Comparison of ENCODE assay signal across 13 cellular contexts in the genomic region with DNA sequence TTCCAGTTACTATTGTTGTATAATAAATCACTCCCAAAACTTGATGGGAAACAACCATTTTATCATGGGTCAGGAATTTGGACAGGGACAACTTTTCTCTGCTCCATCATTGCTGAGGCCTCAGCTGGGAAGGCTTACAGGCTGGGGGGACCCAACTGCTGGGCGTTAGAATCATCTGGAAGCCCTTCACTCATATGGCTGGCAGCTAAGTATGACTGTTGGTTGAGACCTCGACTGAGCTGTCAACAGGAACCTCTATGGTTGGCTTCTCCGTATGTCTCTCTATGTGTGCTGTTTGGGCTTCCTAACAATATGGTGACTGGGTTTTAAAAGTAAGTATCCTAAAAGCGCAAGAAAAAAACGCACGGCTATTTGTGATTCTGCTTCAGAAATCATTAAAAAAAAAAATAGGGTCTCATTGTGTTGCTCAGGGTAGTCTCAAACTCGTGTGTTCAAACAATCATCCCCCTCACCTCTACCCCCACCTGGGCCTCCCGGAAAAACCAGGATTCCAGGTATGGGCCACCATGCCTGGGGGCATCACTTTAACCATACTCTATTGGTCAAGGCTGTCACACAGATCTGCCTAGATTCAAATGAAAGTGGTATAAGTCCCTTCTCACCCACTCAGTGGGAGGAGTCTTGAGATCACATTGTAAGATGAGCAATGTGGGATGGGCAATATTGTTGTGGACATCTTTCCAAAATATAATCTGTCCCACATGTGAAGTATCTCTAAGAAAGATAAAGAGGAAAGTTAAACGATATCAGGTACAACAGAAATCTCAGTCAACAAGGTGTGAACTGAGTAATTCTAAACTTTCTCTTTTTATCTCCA. TPM values are rescaled to one million over a fixed set of nuclear protein-coding genes. Genes with fewer than 3 reads are reported as not detected.
DNase-seq lines count a peak whose midpoint lies in the region; ATAC-seq and TF ChIP-seq lines count a peak whose summit lies in the region.
"Had no signal": no experiment of that assay in that cellular context is flagged by ENCODE, and none has a peak within 500 bp of the region (broad histone marks: within the 10 kb centered on the region; RNA-seq: fewer than 3 reads in every experiment).

No MANE protein-coding gene starts in this region.

- intact Hi-C loops in right lobe of liver (cut with DNase I) (no loop called here), posterior cingulate gyrus (cut with DNase I) (no loop called here)

- no peak overlapping the region for H3K4me3 ChIP-seq in right lobe of liver
- H3K4me3 ChIP-seq: dorsolateral prefrontal cortex had no signal

- in situ Hi-C loops in KBM-7 (cut with MboI; ENCODE audit: low pct_unique_long_range_greater_than_20kb, low sequenced_read_pairs): no loop called here

- H3K9me3 Mint-ChIP-seq in activated naive CD4-positive, alpha-beta T cell treated with anti-CD3 and anti-CD28 coated beads, Interleukin-2, amount 10 ng/mL, durations not matched to agents 7 days and 5 days: peaks cover 8% of the 10 kb centered on the region
- H3K9me3 Mint-ChIP-seq in activated T-helper 17 cell treated with anti-CD3 and anti-CD28 coated beads, Interleukin-2, amount 50 U/mL, for 72 hours: peaks cover 5% of the 10 kb centered on the region
- H3K9me3 Mint-ChIP-seq: nephron progenitor cell had no signal

- peaks cover 96% of the 10 kb centered on the region for H3K4me1 Mint-ChIP-seq in activated naive CD4-positive, alpha-beta T cell treated with anti-CD3 and anti-CD28 coated beads, Interleukin-2, amount 10 ng/mL, durations not matched to agents 7 days and 5 days
- H3K4me1 Mint-ChIP-seq in activated T-helper 17 cell treated with anti-CD3 and anti-CD28 coated beads, Interleukin-2, amount 50 U/mL, for 72 hours: peaks cover 76% of the 10 kb centered on the region
- H3K4me1 Mint-ChIP-seq: nephron progenitor cell had no signal

- H3K27ac ChIP-seq in right lobe of liver: peak overlapping the region; percentile 47 to 83 (median 73)

- H3K27me3 Mint-ChIP-seq in activated naive CD4-positive, alpha-beta T cell treated with anti-CD3 and anti-CD28 coated beads, Interleukin-2, amount 10 ng/mL, durations not matched to agents 7 days and 5 days: no peaks in the 10 kb centered on the region
- no peaks in the 10 kb centered on the region for H3K27me3 Mint-ChIP-seq in activated T-helper 17 cell treated with anti-CD3 and anti-CD28 coated beads, Interleukin-2, amount 50 U/mL, for 72 hours

- H3K36me3 Mint-ChIP-seq in activated naive CD4-positive, alpha-beta T cell treated with anti-CD3 and anti-CD28 coated beads, Interleukin-2, amount 10 ng/mL, durations not matched to agents 7 days and 5 days: peaks cover 46% of the 10 kb centered on the region
- H3K36me3 Mint-ChIP-seq in activated T-helper 17 cell treated with anti-CD3 and anti-CD28 coated beads, Interleukin-2, amount 50 U/mL, for 72 hours (ENCODE audit: low read depth): peaks cover 97% of the 10 kb centered on the region

- WGBS in right lobe of liver (ENCODE audit: insufficient coverage, low coverage, low lambda C conversion rate, missing lambda C conversion rate): 73% methylated on average over 9 of the region's 9 CpGs

- no peak for ATAC-seq in activated T-helper 17 cell treated with anti-CD3 and anti-CD28 coated beads, Interleukin-2, amount 50 U/mL, for 72 hours (replicated peaks)
- no peak for ATAC-seq in right lobe of liver

- peak overlapping the region; percentile 77 for H3K27ac Mint-ChIP-seq in activated naive CD4-positive, alpha-beta T cell treated with anti-CD3 and anti-CD28 coated beads, Interleukin-2, amount 10 ng/mL, durations not matched to agents 7 days and 5 days
- H3K27ac Mint-ChIP-seq in activated T-helper 17 cell treated with anti-CD3 and anti-CD28 coated beads, Interleukin-2, amount 50 U/mL, for 72 hours: peak overlapping the region; percentile 96
- H3K27ac Mint-ChIP-seq: nephron progenitor cell had no signal

- no peaks in the 10 kb centered on the region for H3K27me3 ChIP-seq in right lobe of liver
- H3K27me3 ChIP-seq: dorsolateral prefrontal cortex had no signal

- no peaks in the 10 kb centered on the region for H3K9me3 ChIP-seq in right lobe of liver

- no peak for DNase-seq in activated naive CD4-positive, alpha-beta T cell treated with anti-CD3 and anti-CD28 coated beads, Interleukin-2, amount 10 ng/mL, durations not matched to agents 7 days and 5 days
- DNase-seq in activated naive CD4-positive, alpha-beta T cell treated with anti-CD3 and anti-CD28 coated beads, Interleukin-2, amount 50 U/mL, for 16 hours: no peak
- DNase-seq in right lobe of liver (no peak), HK-2 (ENCODE audit: unreplicated experiment) (no peak), KBM-7 (no peak), posterior cingulate gyrus (no peak), NCI-H1417 (lab: John Stamatoyannopoulos, UW) (no peak)
- DNase-seq: anterior cingulate cortex, dorsolateral prefrontal cortex, IMR-90, NCI-H2081, nephron progenitor cell had no signal

- TF ChIP-seq CTCF in right lobe of liver (IDR thresholded peaks at IDR 0.05): no peak

- CTCF ChIA-PET in activated naive CD4-positive, alpha-beta T cell treated with anti-CD3 and anti-CD28 coated beads, Interleukin-2, amount 10 ng/mL, durations not matched to agents 7 days and 5 days (lab: Charles Lee): interaction anchor here (2.1 kb wide), 1 partner anchor 143 kb away, joined by 7 read pairs; no protein-coding TSS in a partner anchor

- H3K4me1 ChIP-seq in right lobe of liver: peaks cover 0 to 62% (median 23%) of the 10 kb centered on the region in 4 donors

- TF ChIP-seq POLR2A in right lobe of liver (IDR thresholded peaks at IDR 0.05): no peak

- no peaks in the 10 kb centered on the region for H3K36me3 ChIP-seq in right lobe of liver

- H3K4me3 Mint-ChIP-seq in activated naive CD4-positive, alpha-beta T cell treated with anti-CD3 and anti-CD28 coated beads, Interleukin-2, amount 10 ng/mL, durations not matched to agents 7 days and 5 days: no peak overlapping the region
- H3K4me3 Mint-ChIP-seq in activated T-helper 17 cell treated with anti-CD3 and anti-CD28 coated beads, Interleukin-2, amount 50 U/mL, for 72 hours: peak overlapping the region; percentile 91
- H3K4me3 Mint-ChIP-seq: nephron progenitor cell had no signal

RNA-seq across cellular contexts. Expression of a gene that starts 15.2 kb away (rescaled TPM):
- 100 to 1,000 TPM; 173 to 492 TPM for total RNA-seq in activated T-helper 17 cell treated with anti-CD3 and anti-CD28 coated beads, Interleukin-2, amount 50 U/mL, for 72 hours
- 10 to 100 TPM; 11.7 to 27.1 (median 15.9) TPM for total RNA-seq in right lobe of liver

RNA-seq across cellular contexts. Expression of a gene that starts 26.0 kb away (rescaled TPM):
- 10 to 100 TPM; 28.1 to 32.6 TPM for total RNA-seq in activated T-helper 17 cell treated with anti-CD3 and anti-CD28 coated beads, Interleukin-2, amount 50 U/mL, for 72 hours
- total RNA-seq in right lobe of liver: 10 to 100 TPM; 12.6 to 18.2 (median 14.5) TPM

Comparison
In these comparisons a context has a peak if more than half of its experiments do, and no peak if none do; other contexts are left out.
1. RNA of a gene that starts 15.2 kb away (total RNA-seq): 173 to 492 TPM in activated T-helper 17 cell treated with anti-CD3 and anti-CD28 coated beads, Interleukin-2, amount 50 U/mL, for 72 hours; 11.7 to 27.1 TPM in right lobe of liver; every median in the first group is over 4 times any median in the second.